In the genomic region with DNA sequence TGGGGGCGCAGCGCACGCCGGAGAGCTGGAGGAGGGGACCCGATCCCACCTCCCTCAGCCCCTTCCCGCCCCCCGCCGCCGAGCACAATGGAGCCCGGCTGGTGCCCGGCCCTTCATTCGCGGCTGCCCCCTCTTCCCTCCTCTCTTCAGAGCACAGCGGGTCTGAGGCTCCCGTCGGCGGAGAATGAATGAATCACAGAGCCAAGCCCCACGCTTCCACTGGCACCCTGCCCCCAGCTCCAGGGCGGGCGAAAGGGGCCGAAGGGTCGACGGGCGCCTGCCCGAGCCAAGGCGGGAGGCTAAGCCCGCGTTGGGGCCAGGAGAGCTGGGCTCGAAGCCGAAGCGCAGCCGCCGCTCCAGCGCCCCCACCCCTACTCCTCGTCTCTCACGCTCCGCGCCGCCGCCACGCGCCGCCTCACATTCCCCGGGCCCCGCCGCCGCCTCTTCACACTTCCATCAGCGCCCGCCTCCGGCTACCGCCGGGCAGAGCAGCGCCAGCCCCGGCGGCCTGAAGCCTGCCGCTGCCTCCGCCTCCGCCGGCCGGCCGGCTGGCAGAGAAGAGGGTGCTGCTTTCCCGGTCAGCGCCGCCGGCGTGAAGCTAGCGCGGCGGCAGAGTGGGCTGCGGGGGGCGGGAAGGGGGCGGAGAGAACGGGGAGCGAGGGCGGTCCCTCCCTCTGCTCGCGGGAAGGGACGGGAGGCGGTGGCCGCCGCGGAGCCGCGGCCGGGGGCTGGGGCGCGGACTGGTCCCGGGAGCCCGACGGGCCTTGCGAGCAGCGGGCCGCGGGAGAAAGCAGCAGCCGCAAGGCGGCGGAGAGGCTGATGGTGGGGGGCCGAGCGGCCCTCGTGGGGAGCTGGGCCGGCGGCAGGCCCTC, we compare ENCODE assay signal across 8 cellular contexts. TPM values are rescaled to one million over a fixed set of nuclear protein-coding genes. Genes with fewer than 3 reads are reported as not detected.
DNase-seq lines count a peak whose midpoint lies in the region; ATAC-seq and TF ChIP-seq lines count a peak whose summit lies in the region.

TSS of gene HOMER1 (minus strand) at position 616 of the 872 bp plus-strand sequence. CDS start 1,360 bp downstream, outside the sequence.

- peak in 3 of 4 experiments; percentile 11 to 20 (median 19) for TF ChIP-seq CTCF in gastroesophageal sphincter (IDR thresholded peaks at IDR 0.05)
- TF ChIP-seq CTCF in omental fat pad (IDR thresholded peaks at IDR 0.05) = peak in 1 of 3 donors; percentile 2
- no peak for TF ChIP-seq CTCF in thoracic aorta (IDR thresholded peaks at IDR 0.05)

- H3K27ac ChIP-seq in SJSA1 (peak within 1 kb of the TSS; percentile 67), gastroesophageal sphincter (peak within 1 kb of the TSS; percentile 72 to 100 (median 98)), thoracic aorta (peak within 1 kb of the TSS; percentile 90 to 94)

- WGBS in gastroesophageal sphincter (ENCODE audit: low coverage in 1 of 2), 2 donors = 3% methylated on average over 7 of the region's 102 CpGs; no CpG with 5 or more reads in 1 of the 2 donors

- peak within 1 kb of the TSS; percentile 83 for H3K4me3 ChIP-seq in SJSA1
- H3K4me3 ChIP-seq in gastroesophageal sphincter = peak within 1 kb of the TSS; percentile 52 to 76
- peak within 1 kb of the TSS; percentile 80 for H3K4me3 ChIP-seq in thoracic aorta

- ATAC-seq in GM21717 (IDR thresholded peaks at IDR 0.05; ENCODE audit: unreplicated experiment) (peak; percentile 59), gastroesophageal sphincter (peak; percentile 92), omental fat pad (ENCODE audit: low FRiP score) (peak; percentile 88), thoracic aorta (ENCODE audit: insufficient number of reproducible peaks, low FRiP score, low read depth) (peak; percentile 85)

- peak within 1 kb of the TSS; percentile 98 to 99 (median 99) for H3K27ac Mint-ChIP-seq in IgD-negative memory B cell
- peak within 1 kb of the TSS; percentile 96 for H3K27ac Mint-ChIP-seq in activated naive CD4-positive, alpha-beta T cell treated with anti-CD3 and anti-CD28 coated beads, Interleukin-2, amount 10 ng/mL, durations not matched to agents 7 days and 5 days

- H3K4me1 ChIP-seq in SJSA1 (replicated peaks) (peaks cover 7% of the 10 kb centered on the region; the same call in 1 of the 2 replicates), gastroesophageal sphincter (peaks cover 0 to 52% (median 0%) of the 10 kb centered on the region in 3 donors), thoracic aorta (ENCODE audit: control insufficient read depth in 1 of 2, low read depth in 2 of 2) (peaks cover 0 to 32% of the 10 kb centered on the region in 2 donors)

- H3K9me3 Mint-ChIP-seq in IgD-negative memory B cell = peaks cover 0 to 2% (median 0%) of the 10 kb centered on the region in 3 donors
- H3K9me3 Mint-ChIP-seq in activated naive CD4-positive, alpha-beta T cell treated with anti-CD3 and anti-CD28 coated beads, Interleukin-2, amount 10 ng/mL, durations not matched to agents 7 days and 5 days = no peaks in the 10 kb centered on the region

- no peak for TF ChIP-seq EP300 in gastroesophageal sphincter (IDR thresholded peaks at IDR 0.05)

- peak; percentile 44 to 82 for TF ChIP-seq POLR2A in gastroesophageal sphincter (IDR thresholded peaks at IDR 0.05)

- H3K4me3 Mint-ChIP-seq in IgD-negative memory B cell = peak within 1 kb of the TSS; percentile 97 to 99 (median 98)
- H3K4me3 Mint-ChIP-seq in activated naive CD4-positive, alpha-beta T cell treated with anti-CD3 and anti-CD28 coated beads, Interleukin-2, amount 10 ng/mL, durations not matched to agents 7 days and 5 days = peak within 1 kb of the TSS; percentile 98

- H3K4me1 Mint-ChIP-seq in IgD-negative memory B cell = peaks cover 19 to 33% (median 27%) of the 10 kb centered on the region in 3 donors
- peaks cover 35% of the 10 kb centered on the region for H3K4me1 Mint-ChIP-seq in activated naive CD4-positive, alpha-beta T cell treated with anti-CD3 and anti-CD28 coated beads, Interleukin-2, amount 10 ng/mL, durations not matched to agents 7 days and 5 days

- peak; percentile 91 for DNase-seq in Daoy (ENCODE audit: low read depth)
- peak; percentile 81 to 85 for DNase-seq in SJSA1 (ENCODE audit: low read depth in 1 of 2, low spot score in 2 of 2)
- peak; percentile 78 for DNase-seq in activated naive CD4-positive, alpha-beta T cell treated with anti-CD3 and anti-CD28 coated beads, Interleukin-2, amount 10 ng/mL, durations not matched to agents 7 days and 5 days
- peak; percentile 37 for DNase-seq in omental fat pad (ENCODE audit: low spot score)
- peak; percentile 6 for DNase-seq in thoracic aorta (ENCODE audit: low spot score)

- H3K27me3 Mint-ChIP-seq in IgD-negative memory B cell = peaks cover 24% of the 10 kb centered on the region
- H3K27me3 Mint-ChIP-seq in activated naive CD4-positive, alpha-beta T cell treated with anti-CD3 and anti-CD28 coated beads, Interleukin-2, amount 10 ng/mL, durations not matched to agents 7 days and 5 days = peaks cover 51% of the 10 kb centered on the region

- H3K36me3 Mint-ChIP-seq in IgD-negative memory B cell = peaks cover 2% of the 10 kb centered on the region
- H3K36me3 Mint-ChIP-seq in activated naive CD4-positive, alpha-beta T cell treated with anti-CD3 and anti-CD28 coated beads, Interleukin-2, amount 10 ng/mL, durations not matched to agents 7 days and 5 days = peaks cover 5% of the 10 kb centered on the region

- CTCF ChIA-PET in activated naive CD4-positive, alpha-beta T cell treated with anti-CD3 and anti-CD28 coated beads, Interleukin-2, amount 10 ng/mL, durations not matched to agents 7 days and 5 days (lab: Charles Lee) = no interaction called here

- H3K27me3 ChIP-seq in SJSA1 (replicated peaks) = no peaks in the 10 kb centered on the region
- no peaks in the 10 kb centered on the region for H3K27me3 ChIP-seq in gastroesophageal sphincter
- H3K27me3 ChIP-seq in thoracic aorta (replicated peaks; ENCODE audit: insufficient read depth) = no peaks in the 10 kb centered on the region

- H3K9me3 ChIP-seq in SJSA1 (replicated peaks) (no peaks in the 10 kb centered on the region), gastroesophageal sphincter (no peaks in the 10 kb centered on the region), thoracic aorta (no peaks in the 10 kb centered on the region)

- no peaks in the 10 kb centered on the region for H3K36me3 ChIP-seq in SJSA1
- no peaks in the 10 kb centered on the region for H3K36me3 ChIP-seq in gastroesophageal sphincter
- no peaks in the 10 kb centered on the region for H3K36me3 ChIP-seq in thoracic aorta

RNA-seq across cellular contexts. Expression of gene HOMER1, which starts in this region (rescaled TPM):
- total RNA-seq in Daoy (2014; rRNA removed; shearing (Covaris generic)) = 8.1 and 12.2 TPM in 2 replicates
- 1.8 TPM for polyA plus RNA-seq in IgD-negative memory B cell
- 6.5 and 10.7 TPM in 2 replicates for total RNA-seq in SJSA1 (2014; rRNA removed; shearing (Covaris generic))
- total RNA-seq in gastroesophageal sphincter (10 to 100 TPM; 13.0 to 26.3 (median 15.0) TPM), omental fat pad (10 to 100 TPM in 2 of 4 donors, 1 to 10 TPM in 2; 3.1 to 80.5 (median 11.4) TPM), thoracic aorta (1 to 10 TPM; 2.4 to 7.8 TPM)

Comparison
In these comparisons a context has a peak if more than half of its experiments do, and no peak if none do; other contexts are left out.
1. Peak in every context shown above with its lines: DNase-seq, ATAC-seq, H3K4me3 ChIP-seq and H3K27ac ChIP-seq.
2. DNase-seq: peak in every context shown above with its lines; median percentile 91 in Daoy; 83 in SJSA1; 78 in activated naive CD4-positive, alpha-beta T cell treated with anti-CD3 and anti-CD28 coated beads, Interleukin-2, amount 10 ng/mL, durations not matched to agents 7 days and 5 days; 37 in omental fat pad; 6 in thoracic aorta.